In genomic region chr20:62293111-62293784, GRCh38 we compare ENCODE assay signal across 25 cellular contexts. TPM values are rescaled to one million over a fixed set of nuclear protein-coding genes. Genes with fewer than 3 reads are reported as not detected.
DNase-seq lines count a peak whose midpoint lies in the region; ATAC-seq, FAIRE-seq and TF ChIP-seq lines count a peak whose summit lies in the region.
"Had no signal": no experiment of that assay in that cellular context is flagged by ENCODE, and none has a peak within 500 bp of the region (broad histone marks: within the 10 kb centered on the region; RNA-seq: fewer than 3 reads in every experiment).

No MANE protein-coding gene starts in this region.

- peaks cover 14% of the 10 kb centered on the region for H3K36me3 Mint-ChIP-seq in memory B cell
- peaks cover 18 to 37% of the 10 kb centered on the region in 2 donors for H3K36me3 Mint-ChIP-seq in stimulated activated naive B cell treated with anti-CD40 and anti-IgM and Interleukin-4, amounts not matched to agents 10 μg/mL and 1 μg/mL and 100 μg/mL, for 72 hours

- TF ChIP-seq CTCF in K562 (IDR thresholded peaks at IDR 0.05 in 2 of 3, conservative IDR thresholded peaks at IDR 0.05 in 1 of 3; ENCODE audit: insufficient read depth in 2 of 3, low read depth in 1 of 3, low read length in 3 of 3) (no peak), tibial nerve (IDR thresholded peaks at IDR 0.05) (no peak)

- DNase-seq in NCI-H345 (lab: John Stamatoyannopoulos, UW), result peak; percentile 25
- no peak for DNase-seq in NCI-H345 treated with DMSO at 0.1 percent for 48 hours (lab: John Stamatoyannopoulos, UW; ENCODE audit: unreplicated experiment)
- no peak for DNase-seq in K562 (ENCODE audit: extremely low read depth in 1 of 4, low spot score in 3 of 4)
- DNase-seq in memory B cell (ENCODE audit: low spot score in 2 of 2), result no peak
- DNase-seq in stimulated activated naive B cell treated with anti-CD40 and anti-IgM and Interleukin-4, amounts not matched to agents 10 μg/mL and 1 μg/mL and 100 μg/mL, for 72 hours, result no peak
- DNase-seq in HT-29 (ENCODE audit: low spot score), result no peak
- DNase-seq in tibial nerve (ENCODE audit: low spot score in 2 of 2), result no peak
- DNase-seq: ACHN, DMS79, H7, KBM-7, MM.1S, NCI-H1048, NCI-H1417 treated with DMSO at 0.1 percent for 48 hours, NCI-H187 treated with DMSO at 0.1 percent for 48 hours, NCI-H2107, NCI-H524, NCI-H82, OCI-M1 had no signal

- CTCF ChIA-PET in K562 (lab: Yijun Ruan, JAX; ENCODE audit: low intra/inter-chr PET ratio), result no interaction called here

- H3K36me3 ChIP-seq in K562 (ENCODE audit: control insufficient read depth, insufficient read depth, low read length), result peaks cover 26% of the 10 kb centered on the region; the same call in 2 of the 3 replicates
- peaks cover 6 to 95% (median 11%) of the 10 kb centered on the region in 3 donors for H3K36me3 ChIP-seq in tibial nerve

- TF ChIP-seq POLR2A in K562 (conservative IDR thresholded peaks at IDR 0.05) (no peak), tibial nerve (IDR thresholded peaks at IDR 0.05) (no peak)

- H3K4me1 ChIP-seq in K562 (replicated peaks in 1 of 2; ENCODE audit: control insufficient read depth in 2 of 2, insufficient read depth in 2 of 2, low read length in 2 of 2) (peaks cover 0 to 11% of the 10 kb centered on the region in 2 experiments; a peak in 1 of 5 replicates), tibial nerve (no peaks in the 10 kb centered on the region)
- H3K4me1 ChIP-seq: SJSA1 had no signal

- peak overlapping the region; percentile 46 for H3K4me3 Mint-ChIP-seq in memory B cell
- H3K4me3 Mint-ChIP-seq in stimulated activated naive B cell treated with anti-CD40 and anti-IgM and Interleukin-4, amounts not matched to agents 10 μg/mL and 1 μg/mL and 100 μg/mL, for 72 hours, result no peak overlapping the region
- H3K4me3 Mint-ChIP-seq: CD14-positive monocyte had no signal

- no peak for ATAC-seq in K562
- no peak for ATAC-seq in memory B cell (ENCODE audit: low read depth)
- no peak for ATAC-seq in stimulated activated naive B cell treated with anti-CD40 and anti-IgM and Interleukin-4, amounts not matched to agents 10 μg/mL and 1 μg/mL and 100 μg/mL, for 72 hours (replicated peaks)
- ATAC-seq in GM18867 (IDR thresholded peaks at IDR 0.05; ENCODE audit: unreplicated experiment), result no peak
- ATAC-seq: HepG2, Right ventricle myocardium inferior had no signal

- WGBS in K562 (ENCODE audit: insufficient coverage, low coverage, missing lambda C conversion rate), result 81% methylated on average over 20 of the region's 20 CpGs
- 62 to 75% methylated on average over 20 of the region's 20 CpGs for WGBS in tibial nerve, 2 donors

- no peaks in the 10 kb centered on the region for H3K79me2 ChIP-seq in K562 (ENCODE audit: control insufficient read depth, insufficient read depth, low read length)

- H3K27me3 Mint-ChIP-seq in memory B cell, result no peaks in the 10 kb centered on the region
- H3K27me3 Mint-ChIP-seq in stimulated activated naive B cell treated with anti-CD40 and anti-IgM and Interleukin-4, amounts not matched to agents 10 μg/mL and 1 μg/mL and 100 μg/mL, for 72 hours, result no peaks in the 10 kb centered on the region

- peaks cover 22% of the 10 kb centered on the region for H3K4me1 Mint-ChIP-seq in memory B cell
- peaks cover 4 to 9% of the 10 kb centered on the region in 2 donors for H3K4me1 Mint-ChIP-seq in stimulated activated naive B cell treated with anti-CD40 and anti-IgM and Interleukin-4, amounts not matched to agents 10 μg/mL and 1 μg/mL and 100 μg/mL, for 72 hours
- H3K4me1 Mint-ChIP-seq: CD14-positive monocyte had no signal

- H3K9me1 ChIP-seq in K562 (ENCODE audit: control insufficient read depth, insufficient read depth, low read length), result no peaks in the 10 kb centered on the region

- TF ChIP-seq EP300 in K562 (IDR thresholded peaks at IDR 0.05; ENCODE audit: low read length) (no peak), tibial nerve (IDR thresholded peaks at IDR 0.05) (no peak)

- BruUV-seq in K562 (replicated peaks; lab: Mats Ljungman, UMichigan), result no TSS peak

- peak overlapping the region; percentile 86 for H3K27ac Mint-ChIP-seq in memory B cell
- peak overlapping the region; percentile 77 for H3K27ac Mint-ChIP-seq in stimulated activated naive B cell treated with anti-CD40 and anti-IgM and Interleukin-4, amounts not matched to agents 10 μg/mL and 1 μg/mL and 100 μg/mL, for 72 hours
- H3K27ac Mint-ChIP-seq: CD14-positive monocyte had no signal

- in situ Hi-C loops in K562 (cut with MboI), result no loop called here

- no peak overlapping the region for H3K27ac ChIP-seq in K562 (ENCODE audit: extremely low read depth, low read depth, low read length)
- H3K27ac ChIP-seq in tibial nerve, result no peak overlapping the region
- H3K27ac ChIP-seq: 22Rv1, SJSA1 had no signal

- no peak overlapping the region for H3K9ac ChIP-seq in K562 (ENCODE audit: insufficient read depth in 1 of 2, low read depth in 2 of 2, low read length in 2 of 2)

- H3K4me3 ChIP-seq in K562 (no peak overlapping the region), tibial nerve (no peak overlapping the region)
- H3K4me3 ChIP-seq: SJSA1 had no signal

- no peaks in the 10 kb centered on the region for H4K20me1 ChIP-seq in K562 (replicated peaks; ENCODE audit: control insufficient read depth, insufficient read depth, low read length)

- H3K27me3 ChIP-seq in K562 (ENCODE audit: control insufficient read depth in 2 of 2, insufficient read depth in 2 of 2, low read length in 2 of 2) (no peaks in the 10 kb centered on the region), tibial nerve (no peaks in the 10 kb centered on the region)
- H3K27me3 ChIP-seq: SJSA1 had no signal

- FAIRE-seq in K562 (lab: Jason Lieb, UNC), result no peak

- H3K9me3 Mint-ChIP-seq in memory B cell, result no peaks in the 10 kb centered on the region
- no peaks in the 10 kb centered on the region for H3K9me3 Mint-ChIP-seq in stimulated activated naive B cell treated with anti-CD40 and anti-IgM and Interleukin-4, amounts not matched to agents 10 μg/mL and 1 μg/mL and 100 μg/mL, for 72 hours
- H3K9me3 Mint-ChIP-seq: CD14-positive monocyte had no signal

- H3K9me3 ChIP-seq in K562 (replicated peaks; ENCODE audit: control insufficient read depth, insufficient read depth, low read depth, low read length) (no peaks in the 10 kb centered on the region), tibial nerve (no peaks in the 10 kb centered on the region)
- H3K9me3 ChIP-seq: SJSA1 had no signal

- H2AFZ ChIP-seq in K562 (ENCODE audit: low read depth, low read length), result no peak overlapping the region

- POLR2A ChIA-PET in K562 (lab: Yijun Ruan, JAX), result interaction anchor here (1.1 kb wide), 1 partner anchor 51 kb away, joined by 3 read pairs; no protein-coding TSS in a partner anchor

- intact Hi-C loops in K562 (cut with micrococcal nuclease), result no loop called here

- no peak overlapping the region for H3K4me2 ChIP-seq in K562 (ENCODE audit: insufficient read depth, low read length)

- no peak for TF ChIP-seq RAD21 in K562 (CRISPR knock-in tag; conservative IDR thresholded peaks at IDR 0.05 in 1 of 2, IDR thresholded peaks at IDR 0.05 in 1 of 2)

RNA-seq across cellular contexts. Expression of gene ADRM1, which starts 9.5 kb away (rescaled TPM):
- 21.6 and 87.3 TPM in 2 replicates for total RNA-seq in K562 (2011; cell fraction: chromatin; rRNA removed; ENCODE audit: low replicate concordance)
- total RNA-seq in K562 (2011; cell fraction: nucleolus; rRNA removed), result 87.6 and 87.7 TPM in 2 replicates
- total RNA-seq in K562 (2011; cell fraction: nucleoplasm; rRNA removed), result 41.0 and 41.6 TPM in 2 replicates
- total RNA-seq in K562 (2014; rRNA removed) (223 and 261 TPM in 2 replicates), K562 (2014; rRNA removed; fragmentation: Illumina TruSeq; extraction: Trizol) (22.5 and 32.1 TPM in 2 replicates), K562 (2015; rRNA removed; fragmentation: Illumina TruSeq; extraction: Trizol) (125 and 136 TPM in 2 replicates), K562 (2021) (159 and 160 TPM in 2 replicates), tibial nerve (100 to 1,000 TPM; 111 to 132 (median 129) TPM)
- polyA plus RNA-seq in K562 (2011; rRNA removed) (57.6 and 67.4 TPM in 2 replicates), K562 (2014; fragmentation: Illumina TruSeq; extraction: Trizol) (49.3 and 107 TPM in 2 replicates), K562 (2014; fragmentation: Nextera tagmentation; extraction: Ambion mirVana) (10 to 100 TPM in 1 of 2 experiments, 1 to 10 TPM in 1; 5.0 to 21.6 TPM), K562 (2014; rRNA removed) (192 and 201 TPM in 2 replicates)
- 69.2 and 237 TPM in 2 replicates for polyA plus RNA-seq in K562 (2011; cell fraction: cytosol; rRNA removed)
- polyA plus RNA-seq in K562 (2011; cell fraction: nucleus; rRNA removed), result 65.6 and 116 TPM in 2 replicates
- polyA plus RNA-seq in K562 (2012), result 109 and 153 TPM in 2 replicates
- 16.1 and 32.6 TPM in 2 replicates for polyA minus RNA-seq in K562 (2011; rRNA and poly(A)+ RNA removed)
- 51.8 and 55.0 TPM in 2 replicates for polyA minus RNA-seq in K562 (2011; cell fraction: cytosol; rRNA and poly(A)+ RNA removed)
- polyA minus RNA-seq in K562 (2011; cell fraction: nucleus; rRNA and poly(A)+ RNA removed), result 42.8 and 44.0 TPM in 2 replicates
- total RNA-seq in HT-29 (2014; rRNA removed; shearing (Covaris generic)), result 659 and 752 TPM in 2 replicates

RNA-seq across cellular contexts. Expression of gene OSBPL2, which starts 54.9 kb away (rescaled TPM):
- total RNA-seq in K562 (2011; cell fraction: chromatin; rRNA removed; ENCODE audit: low replicate concordance), result 144 and 173 TPM in 2 replicates
- 69.5 and 70.9 TPM in 2 replicates for total RNA-seq in K562 (2011; cell fraction: nucleolus; rRNA removed)
- 130 and 148 TPM in 2 replicates for total RNA-seq in K562 (2011; cell fraction: nucleoplasm; rRNA removed)
- total RNA-seq in K562 (2014; rRNA removed), result 14.4 and 18.2 TPM in 2 replicates
- 14.0 and 16.1 TPM in 2 replicates for total RNA-seq in K562 (2014; rRNA removed; fragmentation: Illumina TruSeq; extraction: Trizol)
- total RNA-seq in K562 (2015; rRNA removed; fragmentation: Illumina TruSeq; extraction: Trizol), result 13.0 and 14.1 TPM in 2 replicates
- 23.0 and 25.6 TPM in 2 replicates for total RNA-seq in K562 (2021)
- polyA plus RNA-seq in K562 (2011; rRNA removed), result 11.2 and 18.0 TPM in 2 replicates
- 7.4 and 12.4 TPM in 2 replicates for polyA plus RNA-seq in K562 (2011; cell fraction: cytosol; rRNA removed)
- polyA plus RNA-seq in K562 (2011; cell fraction: nucleus; rRNA removed), result 75.1 and 90.2 TPM in 2 replicates
- polyA plus RNA-seq in K562 (2012), result 15.0 and 24.7 TPM in 2 replicates
- 19.9 and 21.1 TPM in 2 replicates for polyA plus RNA-seq in K562 (2014; fragmentation: Illumina TruSeq; extraction: Trizol)
- polyA plus RNA-seq in K562 (2014; fragmentation: Nextera tagmentation; extraction: Ambion mirVana), result 1 to 10 TPM; 2.5 to 3.5 TPM
- 15.2 and 16.9 TPM in 2 replicates for polyA plus RNA-seq in K562 (2014; rRNA removed)
- 73.7 and 99.1 TPM in 2 replicates for polyA minus RNA-seq in K562 (2011; rRNA and poly(A)+ RNA removed)
- 7.7 and 10.5 TPM in 2 replicates for polyA minus RNA-seq in K562 (2011; cell fraction: cytosol; rRNA and poly(A)+ RNA removed)
- polyA minus RNA-seq in K562 (2011; cell fraction: nucleus; rRNA and poly(A)+ RNA removed), result 19.9 and 34.7 TPM in 2 replicates
- total RNA-seq in HT-29 (2014; rRNA removed; shearing (Covaris generic)), result 44.9 and 49.8 TPM in 2 replicates
- total RNA-seq in tibial nerve, result 10 to 100 TPM; 23.1 to 31.6 (median 27.1) TPM
